8 cellular contexts compared by ENCODE assay signal in the genomic region with DNA sequence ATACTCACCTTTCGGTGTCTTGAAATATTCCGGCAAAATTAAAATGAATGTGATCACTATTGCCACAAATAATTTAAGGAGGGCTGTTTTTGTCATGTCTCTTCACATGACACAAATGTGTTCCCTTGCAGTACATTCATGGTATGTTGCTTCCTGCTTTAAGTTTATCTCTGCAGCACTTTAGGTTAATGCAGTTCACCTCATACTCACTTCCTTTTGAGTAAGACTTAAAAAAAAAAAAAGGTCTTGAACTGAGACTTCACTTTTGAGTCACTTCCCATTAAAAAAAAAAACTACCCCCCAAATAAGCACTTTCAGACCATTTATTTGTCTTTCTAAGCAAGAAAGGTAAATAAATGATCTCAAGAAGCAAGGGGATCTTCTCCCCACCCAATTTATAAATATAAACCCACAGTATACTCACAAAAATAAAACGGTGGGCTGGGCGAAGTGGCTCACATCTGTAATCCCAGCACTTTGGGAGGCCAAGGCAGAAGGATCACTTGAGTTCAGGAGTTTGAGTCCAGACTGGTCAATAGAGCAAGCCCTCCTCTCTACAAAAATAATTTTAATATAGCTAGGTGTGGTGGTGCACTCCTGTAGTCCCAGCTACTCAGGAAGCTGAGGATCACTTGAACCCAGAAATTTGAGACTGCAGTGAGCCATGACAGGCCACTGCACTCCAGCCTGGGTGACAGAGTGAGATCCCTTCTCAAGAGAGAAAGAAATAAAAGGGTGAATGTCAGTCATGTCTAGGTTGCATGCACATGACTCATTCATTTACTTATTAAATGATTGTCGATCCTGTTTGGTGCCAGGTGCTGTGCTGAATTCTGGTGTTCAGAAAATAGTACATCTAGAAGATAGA. TPM values are rescaled to one million over a fixed set of nuclear protein-coding genes. Genes with fewer than 3 reads are reported as not detected.
DNase-seq lines count a peak whose midpoint lies in the region; ATAC-seq and TF ChIP-seq lines count a peak whose summit lies in the region.

Gene TMEM156, minus strand, starts transcription at position 192 of the 868 bp plus-strand sequence. Its CDS starts 96 bp downstream, at position 96.

- peak; percentile 48 for DNase-seq in GM10266 (ENCODE audit: extremely low spot score)
- peak; percentile 45 for DNase-seq in HT-29 (ENCODE audit: low spot score)
- DNase-seq in activated CD4-positive, alpha-beta T cell treated with anti-CD3 and anti-CD28 coated beads, Interleukin-2, amount 10 ng/mL, durations not matched to agents 24 days and 14 days = peak; percentile 81
- no peak for DNase-seq in right lobe of liver
- no peak for DNase-seq in SHP77 (lab: John Stamatoyannopoulos, UW)
- no peak for DNase-seq in H7
- DNase-seq in HUDEP-2 (lab: John Stamatoyannopoulos, UW; ENCODE audit: unreplicated experiment in 76 of 76) = no peak

- H3K27me3 Mint-ChIP-seq in activated CD4-positive, alpha-beta T cell treated with anti-CD3 and anti-CD28 coated beads, Interleukin-2, amount 10 ng/mL, durations not matched to agents 24 days and 14 days = no peaks in the 10 kb centered on the region

- WGBS in right lobe of liver (ENCODE audit: insufficient coverage, low coverage, low lambda C conversion rate, missing lambda C conversion rate) = 57% methylated on average over 5 of the region's 5 CpGs

- intact Hi-C loops in activated CD4-positive, alpha-beta T cell treated with anti-CD3 and anti-CD28 coated beads, Interleukin-2, amount 10 ng/mL, durations not matched to agents 24 days and 14 days (cut with micrococcal nuclease) = loop anchor here (1.0 to 10.0 kb wide), 11 partner anchors 12 to 1140 kb away; partner anchors contain the start of genes LIAS, RPL9, TBC1D1 and WDR19
- intact Hi-C loops in right lobe of liver (cut with DNase I) = no loop called here

- H3K36me3 ChIP-seq in right lobe of liver (no peaks in the 10 kb centered on the region), H7 (replicated peaks; ENCODE audit: control insufficient read depth, insufficient read depth, low read length) (no peaks in the 10 kb centered on the region)

- H3K4me3 Mint-ChIP-seq in activated CD4-positive, alpha-beta T cell treated with anti-CD3 and anti-CD28 coated beads, Interleukin-2, amount 10 ng/mL, durations not matched to agents 24 days and 14 days = peak within 1 kb of the TSS; percentile 88

- TF ChIP-seq POLR2A in right lobe of liver (IDR thresholded peaks at IDR 0.05) = no peak

- no peak for TF ChIP-seq CTCF in GM10266 (IDR thresholded peaks at IDR 0.05; ENCODE audit: control insufficient read depth, insufficient read depth, low read depth, missing control alignments)
- no peak for TF ChIP-seq CTCF in right lobe of liver (IDR thresholded peaks at IDR 0.05)

- no peaks in the 10 kb centered on the region for H3K27me3 ChIP-seq in right lobe of liver
- H3K27me3 ChIP-seq in H7 (ENCODE audit: control insufficient read depth, insufficient read depth, low read length) = no peaks in the 10 kb centered on the region

- peak; percentile 66 for ATAC-seq in GM21526 (IDR thresholded peaks at IDR 0.05; ENCODE audit: low FRiP score, unreplicated experiment)
- peak; percentile 66 to 90 (median 75) for ATAC-seq in right lobe of liver

- peaks cover 11% of the 10 kb centered on the region for H3K36me3 Mint-ChIP-seq in activated CD4-positive, alpha-beta T cell treated with anti-CD3 and anti-CD28 coated beads, Interleukin-2, amount 10 ng/mL, durations not matched to agents 24 days and 14 days (ENCODE audit: low read depth)

- H3K4me3 ChIP-seq in right lobe of liver = peak within 1 kb of the TSS in 2 of 3 donors; percentile 7 to 14
- no peak within 1 kb of the TSS for H3K4me3 ChIP-seq in H7 (ENCODE audit: insufficient read depth, low read depth, low read length)

- H3K4me1 ChIP-seq in right lobe of liver = no peaks in the 10 kb centered on the region

- no peaks in the 10 kb centered on the region for H3K9me3 Mint-ChIP-seq in activated CD4-positive, alpha-beta T cell treated with anti-CD3 and anti-CD28 coated beads, Interleukin-2, amount 10 ng/mL, durations not matched to agents 24 days and 14 days

- peak within 1 kb of the TSS in 2 of 3 donors; percentile 29 to 33 for H3K27ac ChIP-seq in right lobe of liver

- no peaks in the 10 kb centered on the region for H3K9me3 ChIP-seq in right lobe of liver

- H3K27ac Mint-ChIP-seq in activated CD4-positive, alpha-beta T cell treated with anti-CD3 and anti-CD28 coated beads, Interleukin-2, amount 10 ng/mL, durations not matched to agents 24 days and 14 days = peak within 1 kb of the TSS; percentile 89

- peaks cover 37% of the 10 kb centered on the region for H3K4me1 Mint-ChIP-seq in activated CD4-positive, alpha-beta T cell treated with anti-CD3 and anti-CD28 coated beads, Interleukin-2, amount 10 ng/mL, durations not matched to agents 24 days and 14 days

RNA-seq across cellular contexts. Expression of gene TMEM156, which starts in this region (rescaled TPM):
- not detected in 2 replicates for total RNA-seq in HT-29 (2014; rRNA removed; shearing (Covaris generic))
- total RNA-seq in activated CD4-positive, alpha-beta T cell treated with anti-CD3 and anti-CD28 coated beads, Interleukin-2, amount 10 ng/mL, durations not matched to agents 24 days and 14 days = 25.9 and 26.9 TPM in 2 replicates
- 1 to 10 TPM in 4 of 6 experiments, under 1 TPM in 1, not detected in 1; 0.29 to 2.8 (median 1.2) TPM for total RNA-seq in right lobe of liver
- total RNA-seq in H7 (2014; rRNA removed; shearing (Covaris generic)) = not detected in 2 replicates

Comparison
In these comparisons a context has a peak if more than half of its experiments do, and no peak if none do; other contexts are left out.
1. Peak in DNase-seq in HT-29; RNA of the gene not detected or under 1 TPM.
2. DNase-seq: peak in GM10266 (single experiment) and activated CD4-positive, alpha-beta T cell treated with anti-CD3 and anti-CD28 coated beads, Interleukin-2, amount 10 ng/mL, durations not matched to agents 24 days and 14 days (single experiment); none in right lobe of liver (0 of 3), SHP77 (0 of 2), H7 (single experiment) and HUDEP-2 (0 of 76).